In genomic region chr14:52695481-52696091, GRCh38 we compare ENCODE assay signal across 8 cellular contexts. TPM values are rescaled to one million over a fixed set of nuclear protein-coding genes. Genes with fewer than 3 reads are reported as not detected.
DNase-seq lines count a peak whose midpoint lies in the region; ATAC-seq and TF ChIP-seq lines count a peak whose summit lies in the region.

A gene with protein sequence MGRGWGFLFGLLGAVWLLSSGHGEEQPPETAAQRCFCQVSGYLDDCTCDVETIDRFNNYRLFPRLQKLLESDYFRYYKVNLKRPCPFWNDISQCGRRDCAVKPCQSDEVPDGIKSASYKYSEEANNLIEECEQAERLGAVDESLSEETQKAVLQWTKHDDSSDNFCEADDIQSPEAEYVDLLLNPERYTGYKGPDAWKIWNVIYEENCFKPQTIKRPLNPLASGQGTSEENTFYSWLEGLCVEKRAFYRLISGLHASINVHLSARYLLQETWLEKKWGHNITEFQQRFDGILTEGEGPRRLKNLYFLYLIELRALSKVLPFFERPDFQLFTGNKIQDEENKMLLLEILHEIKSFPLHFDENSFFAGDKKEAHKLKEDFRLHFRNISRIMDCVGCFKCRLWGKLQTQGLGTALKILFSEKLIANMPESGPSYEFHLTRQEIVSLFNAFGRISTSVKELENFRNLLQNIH (minus strand): TSS chr14:52695558. CDS start chr14:52695481, 77 bp downstream.

- peak within 1 kb of the TSS; percentile 55 for H3K9ac ChIP-seq in endodermal cell (ENCODE audit: extremely low read depth, low read length, poor library complexity, severe bottlenecking)

- H3K9me3 Mint-ChIP-seq in CD8-positive, alpha-beta T cell, result no peaks in the 10 kb centered on the region
- H3K9me3 Mint-ChIP-seq in endodermal cell, result no peaks in the 10 kb centered on the region

- WGBS in endodermal cell (ENCODE audit: insufficient coverage in 1 of 2, insufficient read length in 1 of 2), 2 experiments, result 1% methylated on average over 23 to 78 of the region's 78 CpGs
- 0 to 1% methylated on average over 15 to 40 of the region's 78 CpGs for WGBS in mesodermal cell (ENCODE audit: insufficient coverage in 2 of 2), 2 experiments

- H3K36me3 Mint-ChIP-seq in CD8-positive, alpha-beta T cell, result peaks cover 6% of the 10 kb centered on the region
- H3K36me3 Mint-ChIP-seq in endodermal cell (ENCODE audit: low read depth), result no peaks in the 10 kb centered on the region

- H3K9me3 ChIP-seq in CD8-positive, alpha-beta T cell (ENCODE audit: low read length), result no peaks in the 10 kb centered on the region
- H3K9me3 ChIP-seq in endodermal cell (ENCODE audit: control insufficient read depth, low read length) (no peaks in the 10 kb centered on the region), mesodermal cell (ENCODE audit: control insufficient read depth, low read length) (no peaks in the 10 kb centered on the region)

- DNase-seq in CD8-positive, alpha-beta T cell, result peak; percentile 20 to 75 (median 55)
- DNase-seq in NCI-H82 (lab: John Stamatoyannopoulos, UW), result peak; percentile 82
- DNase-seq in activated CD8-positive, alpha-beta memory T cell treated with anti-CD3 and anti-CD28 coated beads for 48 hours (ENCODE audit: low read depth in 2 of 3, low spot score in 2 of 3), result peak; percentile 25 to 64 (median 59)
- DNase-seq in endodermal cell, result peak; percentile 87
- peak; percentile 32 to 47 for DNase-seq in stimulated activated CD8-positive, alpha-beta memory T cell treated with anti-CD3 and anti-CD28 coated beads, Interleukin-15, amount 100 ng/mL, for 4 hours (ENCODE audit: low read depth in 2 of 2)

- H3K27me3 ChIP-seq in CD8-positive, alpha-beta T cell (ENCODE audit: insufficient read depth, low read length), result no peaks in the 10 kb centered on the region
- no peaks in the 10 kb centered on the region for H3K27me3 ChIP-seq in endodermal cell (ENCODE audit: control insufficient read depth, insufficient read depth, low read length, poor library complexity, severe bottlenecking)

- intact Hi-C loops in CD8-positive, alpha-beta T cell (cut with DNase I, micrococcal nuclease), result loop anchor here (1.0 to 5.0 kb wide), 3 partner anchors 12 to 42 kb away; partner anchors contain the start of gene PSMC6 (in 2 of the 2)

- H3K4me1 Mint-ChIP-seq in CD8-positive, alpha-beta T cell (ENCODE audit: low read depth), result peaks cover 43% of the 10 kb centered on the region
- H3K4me1 Mint-ChIP-seq in endodermal cell, result peaks cover 33% of the 10 kb centered on the region

- TF ChIP-seq CTCF in CD8-positive, alpha-beta T cell (IDR thresholded peaks at IDR 0.05), result no peak
- TF ChIP-seq CTCF in endodermal cell (conservative IDR thresholded peaks at IDR 0.05), result no peak

- H3K4me1 ChIP-seq in CD8-positive, alpha-beta T cell (ENCODE audit: insufficient read depth, low read length), result peaks cover 34% of the 10 kb centered on the region
- no peaks in the 10 kb centered on the region for H3K4me1 ChIP-seq in endodermal cell (ENCODE audit: control insufficient read depth, insufficient read depth, low read length)
- H3K4me1 ChIP-seq in mesodermal cell (ENCODE audit: control insufficient read depth, insufficient read depth, low read length, poor library complexity, severe bottlenecking), result peaks cover 10% of the 10 kb centered on the region

- CTCF ChIA-PET in CD8-positive, alpha-beta T cell (lab: Charles Lee), result no interaction called here

- peak within 1 kb of the TSS; percentile 97 for H3K4me3 Mint-ChIP-seq in CD8-positive, alpha-beta T cell
- peak within 1 kb of the TSS; percentile 82 for H3K4me3 Mint-ChIP-seq in endodermal cell

- H3K27ac ChIP-seq in CD8-positive, alpha-beta T cell (ENCODE audit: low read depth, low read length), result peak within 1 kb of the TSS; percentile 78
- H3K27ac ChIP-seq in endodermal cell (ENCODE audit: low read depth, low read length), result no peak within 1 kb of the TSS
- peak within 1 kb of the TSS; percentile 59 for H3K27ac ChIP-seq in mesodermal cell (ENCODE audit: low read depth, low read length, severe bottlenecking)

- H3K4me3 ChIP-seq in CD8-positive, alpha-beta T cell (ENCODE audit: low read depth, low read length), result peak within 1 kb of the TSS; percentile 89
- H3K4me3 ChIP-seq in endodermal cell (ENCODE audit: low read length) (peak within 1 kb of the TSS; percentile 92), mesodermal cell (ENCODE audit: extremely low read depth, insufficient read depth, low read length, poor library complexity, severe bottlenecking) (peak within 1 kb of the TSS; percentile 94)

- POLR2A ChIA-PET in CD8-positive, alpha-beta T cell (lab: Charles Lee), result interaction anchor here (0.7 to 2.2 kb wide), 10 partner anchors 11 to 457 kb away, joined by 3 to 7 read pairs (median 4); partner anchors contain the start of genes DDHD1, GPR137C, PSMC6 and STYX

- H3K27ac Mint-ChIP-seq in CD8-positive, alpha-beta T cell, result peak within 1 kb of the TSS; percentile 96
- H3K27ac Mint-ChIP-seq in endodermal cell, result peak within 1 kb of the TSS; percentile 89

- peak; percentile 61 for ATAC-seq in CD8-positive, alpha-beta T cell
- ATAC-seq in GM19438 (IDR thresholded peaks at IDR 0.05; ENCODE audit: low read depth, unreplicated experiment), result peak; percentile 60
- ATAC-seq in HG03565 (IDR thresholded peaks at IDR 0.05; ENCODE audit: unreplicated experiment), result peak; percentile 64

- H3K27me3 Mint-ChIP-seq in CD8-positive, alpha-beta T cell (ENCODE audit: low read depth), result no peaks in the 10 kb centered on the region
- peaks cover 3% of the 10 kb centered on the region for H3K27me3 Mint-ChIP-seq in endodermal cell (ENCODE audit: insufficient read depth)

- H3K36me3 ChIP-seq in CD8-positive, alpha-beta T cell (ENCODE audit: insufficient read depth, low read length), result no peaks in the 10 kb centered on the region
- H3K36me3 ChIP-seq in endodermal cell (ENCODE audit: control insufficient read depth, insufficient read depth, low read length) (no peaks in the 10 kb centered on the region), mesodermal cell (ENCODE audit: control insufficient read depth, insufficient read depth, low read length) (no peaks in the 10 kb centered on the region)

RNA-seq across cellular contexts. Expression of the gene that starts here (rescaled TPM):
- 10 to 100 TPM; 55.3 to 55.4 TPM for total RNA-seq in CD8-positive, alpha-beta T cell
- total RNA-seq in endodermal cell, result 10 to 100 TPM; 44.5 to 60.8 TPM
- polyA plus RNA-seq in endodermal cell (2013, experiment 1 of 2), result 22.4 TPM
- 21.7 TPM for polyA plus RNA-seq in endodermal cell (2013, experiment 2 of 2)
- 34.2 TPM for polyA plus RNA-seq in mesodermal cell (2013, experiment 1 of 2)
- polyA plus RNA-seq in mesodermal cell (2013, experiment 2 of 2), result 33.5 TPM
